ENCODE assay signal across 7 cellular contexts in genomic region chr7:31373337-31374289, GRCh38. TPM values are rescaled to one million over a fixed set of nuclear protein-coding genes. Genes with fewer than 3 reads are reported as not detected.
A peak's percentile ranks its signal among the peaks of the same experiment; 100 is the strongest.
DNase-seq lines count a peak whose midpoint lies in the region; ATAC-seq and TF ChIP-seq lines count a peak whose summit lies in the region.

No MANE protein-coding gene starts in this region.

- no peaks in the 10 kb centered on the region for H3K36me3 ChIP-seq in OCI-LY1 (ENCODE audit: insufficient read depth, low read length)

- WGBS in lower leg skin, 2 donors, result 71% methylated on average over 12 of the region's 12 CpGs

- H2AFZ ChIP-seq in OCI-LY1 (ENCODE audit: low read length), result no peak overlapping the region

- H3F3A ChIP-seq in OCI-LY1 (ENCODE audit: insufficient read depth, low read length), result no peaks in the 10 kb centered on the region

- no peak overlapping the region for H3K27ac ChIP-seq in OCI-LY1 (ENCODE audit: low read depth, low read length, poor library complexity, severe bottlenecking)

- DNase-seq in GM10248 (ENCODE audit: extremely low spot score), result peak; percentile 68
- peak; percentile 24 to 36 for DNase-seq in dermis microvascular lymphatic vessel endothelial cell (ENCODE audit: low read depth in 2 of 2)
- peak; percentile 43 for DNase-seq in middle frontal gyrus (ENCODE audit: extremely low spot score, low spot score)
- DNase-seq in lower leg skin (ENCODE audit: low spot score in 2 of 2), result no peak

- H3K4me2 ChIP-seq in OCI-LY1 (ENCODE audit: low read length), result no peak overlapping the region

- CTCF ChIA-PET in GM10248 (lab: Yijun Ruan, JAX), result interaction anchor here (0.6 to 2.8 kb wide), 20 partner anchors 10 to 410 kb away, joined by 3 to 15 read pairs (median 3); no protein-coding TSS in a partner anchor

- no peaks in the 10 kb centered on the region for H3K27me3 ChIP-seq in OCI-LY1 (ENCODE audit: insufficient read depth, low read length)

- H3K9ac ChIP-seq in OCI-LY1 (ENCODE audit: low read length), result no peak overlapping the region

- no peaks in the 10 kb centered on the region for H3K9me2 ChIP-seq in OCI-LY1 (ENCODE audit: low read depth, low read length)

- H3K9me3 ChIP-seq in OCI-LY1 (ENCODE audit: low read length), result no peaks in the 10 kb centered on the region

- H3K4me3 ChIP-seq in OCI-LY1 (ENCODE audit: low read depth, low read length, poor library complexity, severe bottlenecking), result no peak overlapping the region
- no peak overlapping the region for H3K4me3 ChIP-seq in lower leg skin (ENCODE audit: low read depth, poor library complexity, severe bottlenecking)

- intact Hi-C loops in lower leg skin (cut with DNase I; ENCODE audit: low total_unique reads), result no loop called here

- H3K79me2 ChIP-seq in OCI-LY1 (ENCODE audit: insufficient read depth, low read length), result no peaks in the 10 kb centered on the region

- no peaks in the 10 kb centered on the region for H4K20me1 ChIP-seq in OCI-LY1 (ENCODE audit: insufficient read depth, low read length)

- ATAC-seq in GM21390 (IDR thresholded peaks at IDR 0.05; ENCODE audit: unreplicated experiment) (peak; percentile 75), HG03571 (IDR thresholded peaks at IDR 0.05; ENCODE audit: unreplicated experiment) (peak; percentile 83)

- TF ChIP-seq CTCF in GM10248 (IDR thresholded peaks at IDR 0.05; ENCODE audit: control extremely low read depth, extremely low read depth, low read depth, missing control alignments), result peak; percentile 62
- peak; percentile 86 for TF ChIP-seq CTCF in OCI-LY1 (IDR thresholded peaks at IDR 0.05; ENCODE audit: low read length)
- no peak for TF ChIP-seq CTCF in lower leg skin (IDR thresholded peaks at IDR 0.05)

- no peak for TF ChIP-seq POLR2A in lower leg skin (IDR thresholded peaks at IDR 0.05)

- POLR2A ChIA-PET in GM10248 (lab: Yijun Ruan, JAX), result no interaction called here

- H3K4me1 ChIP-seq in OCI-LY1 (ENCODE audit: insufficient read depth, low read length, severe bottlenecking), result no peaks in the 10 kb centered on the region

RNA-seq across cellular contexts. Expression of gene NEUROD6, which starts 33.1 kb away (rescaled TPM):
- total RNA-seq in dermis microvascular lymphatic vessel endothelial cell (not detected in 2 replicates), lower leg skin (not detected)

Comparison
In these comparisons a context has a peak if more than half of its experiments do, and no peak if none do; other contexts are left out.
1. DNase-seq: peak in GM10248 (single experiment), dermis microvascular lymphatic vessel endothelial cell (2 of 2) and middle frontal gyrus (single experiment); none in lower leg skin (0 of 2).
2. CTCF ChIP-seq: peak in GM10248 (single experiment) and OCI-LY1 (single experiment); none in lower leg skin (0 of 3).